27 cellular contexts compared by ENCODE assay signal in the genomic region with DNA sequence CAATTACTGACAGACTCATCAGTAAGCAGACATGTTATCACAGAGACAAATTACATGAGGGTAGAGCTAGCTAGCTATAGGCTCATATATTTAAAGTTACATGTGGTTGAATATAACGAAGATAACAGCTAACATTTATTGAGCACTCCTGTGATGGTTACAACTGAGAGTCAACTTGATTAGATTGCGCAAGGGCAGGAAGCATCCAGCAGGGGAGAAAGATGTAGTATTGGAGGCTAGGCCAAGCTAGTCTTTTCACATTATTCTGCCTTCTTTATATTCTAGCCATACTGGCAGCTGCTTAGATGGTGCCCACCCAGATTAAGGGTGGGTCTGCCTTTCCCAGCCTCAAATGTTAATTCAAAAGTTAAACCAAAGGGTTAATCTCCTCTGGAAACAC.
"Had no signal": no experiment of that assay in that cellular context is flagged by ENCODE, and none has a peak within 500 bp of the region (broad histone marks: within the 10 kb centered on the region; RNA-seq: fewer than 3 reads in every experiment).

No MANE protein-coding gene starts in this region.

- H3K9me3 ChIP-seq: pancreas, prostate gland, sigmoid colon, thoracic aorta, tibial artery had no signal

- FAIRE-seq: islet of Langerhans, kidney, pancreas, small intestine, urothelium cell line had no signal

- H2AFZ ChIP-seq: hepatocyte had no signal

- H3K79me2 ChIP-seq: hepatocyte had no signal

- H3K4me2 ChIP-seq: hepatocyte had no signal

- DNase-seq: kidney; left colon; left lung; lower lobe of right lung; mammary epithelial cell; mesenchymal stem cell; naive thymus-derived CD8-positive, alpha-beta T cell; nucleus accumbens; pancreas; posterior cingulate gyrus; retina; right cardiac atrium; sigmoid colon; small intestine; spleen; stimulated activated CD4-positive, alpha-beta T cell treated with anti-CD3 and anti-CD28 coated beads, Interleukin-4, amount 100 ng/mL, for 24 hours; stimulated activated naive CD4-positive, alpha-beta T cell; tibial artery; trophoblast cell; upper lobe of right lung had no signal

- H3K4me1 ChIP-seq: left lung, lower lobe of right lung, pancreas, prostate gland, sigmoid colon, spleen, suprapubic skin, tibial artery, upper lobe of right lung had no signal

- H3K27me3 ChIP-seq: hepatocyte, left lung, pancreas, sigmoid colon, spleen, suprapubic skin, tibial artery, upper lobe of right lung had no signal

- H3K27ac ChIP-seq: hepatocyte, left lung, lower lobe of right lung, pancreas, prostate gland, sigmoid colon, spleen, suprapubic skin, thoracic aorta, tibial artery, upper lobe of right lung had no signal

- H3K36me3 ChIP-seq: lower lobe of right lung, pancreas, prostate gland, sigmoid colon, suprapubic skin, thoracic aorta, upper lobe of right lung had no signal

- H3K4me3 ChIP-seq: hepatocyte, left lung, lower lobe of right lung, pancreas, prostate gland, sigmoid colon, spleen, suprapubic skin, thoracic aorta, tibial artery, upper lobe of right lung had no signal

- ATAC-seq: left colon; left lung; lower lobe of right lung; naive thymus-derived CD8-positive, alpha-beta T cell; pancreas; right cardiac atrium; stimulated activated effector memory CD8-positive, alpha-beta T cell treated with anti-CD3 and anti-CD28 coated beads, Interleukin-12 subunit alpha, Interleukin-12 subunit beta, amount 100 ng/mL, for 72 hours; upper lobe of right lung had no signal
